Comparison of ENCODE assay signal across 7 cellular contexts in genomic region chr1:185694081-185694480, GRCh38. TPM values are rescaled to one million over a fixed set of nuclear protein-coding genes. Genes with fewer than 3 reads are reported as not detected.
DNase-seq lines count a peak whose midpoint lies in the region; ATAC-seq, FAIRE-seq and TF ChIP-seq lines count a peak whose summit lies in the region.

No MANE protein-coding gene starts in this region.

- ATAC-seq in GM18861 (IDR thresholded peaks at IDR 0.05; ENCODE audit: unreplicated experiment) (peak; percentile 85), HG02571 (IDR thresholded peaks at IDR 0.05; ENCODE audit: unreplicated experiment) (peak; percentile 91)

- H3K27me3 Mint-ChIP-seq in endothelial cell (ENCODE audit: unreplicated experiment) = peaks cover 2% of the 10 kb centered on the region

- DNase-seq in NOMO-1 treated with dmso at 0.1 percent for 144 hours (lab: John Stamatoyannopoulos, UW; ENCODE audit: unreplicated experiment) = peak; percentile 58
- no peak for DNase-seq in endothelial cell (ENCODE audit: low spot score)
- no peak for DNase-seq in NCI-H1694 (lab: John Stamatoyannopoulos, UW)
- DNase-seq in frontal cortex (ENCODE audit: low spot score in 2 of 2) = no peak

- peak overlapping the region in 14 of 21 experiments; percentile 22 to 72 (median 54) for H3K27ac ChIP-seq in skin epidermis

- no peak overlapping the region for H3K4me3 Mint-ChIP-seq in endothelial cell (ENCODE audit: unreplicated experiment)

- H3K4me3 ChIP-seq in skin epidermis = peak overlapping the region in 1 of 7 experiments; percentile 14

- no peaks in the 10 kb centered on the region for H3K36me3 Mint-ChIP-seq in endothelial cell (ENCODE audit: low read depth, unreplicated experiment)

- no peak for TF ChIP-seq CTCF in endothelial cell (IDR thresholded peaks at IDR 0.05; ENCODE audit: unreplicated experiment)

- H3K4me1 Mint-ChIP-seq in endothelial cell (ENCODE audit: unreplicated experiment) = peaks cover 11% of the 10 kb centered on the region

- no peaks in the 10 kb centered on the region for H3K9me3 Mint-ChIP-seq in endothelial cell (ENCODE audit: unreplicated experiment)

- no peak for FAIRE-seq in frontal cortex (lab: Jason Lieb, UNC)

- peak overlapping the region; percentile 76 for H3K27ac Mint-ChIP-seq in endothelial cell (ENCODE audit: unreplicated experiment)

RNA-seq across cellular contexts. Expression of gene HMCN1, which starts 40.1 kb away (rescaled TPM):
- total RNA-seq in endothelial cell (ENCODE audit: unreplicated experiment) (22.2 TPM), frontal cortex (1.6 TPM)
